ENCODE assay signal across 13 cellular contexts in the genomic region with DNA sequence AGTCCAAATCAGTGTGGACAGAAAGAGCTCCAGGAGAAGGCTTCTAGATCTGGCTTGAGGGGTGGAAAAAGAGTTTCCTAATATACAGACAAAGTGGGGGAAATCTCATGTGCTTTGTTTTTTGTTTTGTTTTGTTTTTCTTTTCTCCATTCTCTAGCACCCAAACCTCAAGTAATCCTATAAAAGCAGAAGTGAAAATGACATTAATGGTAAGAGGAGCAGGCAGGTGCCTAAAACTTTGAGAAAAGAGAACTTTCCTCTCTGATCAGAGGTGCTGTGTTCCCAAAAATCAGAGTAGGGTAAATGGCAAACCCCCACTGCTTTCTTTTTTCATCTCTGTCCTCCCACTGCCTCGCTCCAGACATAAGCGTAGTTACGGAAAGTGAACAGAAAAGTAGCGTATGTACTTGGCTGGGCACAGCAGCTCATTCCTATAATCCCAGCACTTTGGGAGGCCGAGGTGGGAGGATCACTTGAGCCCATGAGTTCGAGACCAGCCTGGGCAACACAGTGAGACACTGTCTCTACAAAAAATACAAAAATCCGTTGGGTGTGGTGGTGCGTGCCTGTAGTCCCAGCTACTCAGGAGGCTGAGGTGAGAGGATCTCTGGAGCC.
A peak's percentile ranks its signal among the peaks of the same experiment; 100 is the strongest.
DNase-seq lines count a peak whose midpoint lies in the region; ATAC-seq and TF ChIP-seq lines count a peak whose summit lies in the region.
"Had no signal": no experiment of that assay in that cellular context is flagged by ENCODE, and none has a peak within 500 bp of the region (broad histone marks: within the 10 kb centered on the region; RNA-seq: fewer than 3 reads in every experiment).

No MANE protein-coding gene starts in this region.

- no peaks in the 10 kb centered on the region for H3K9me3 ChIP-seq in Karpas-422 (ENCODE audit: low read length)
- H3K9me3 ChIP-seq in CD4-positive, alpha-beta T cell (ENCODE audit: control insufficient read depth, low read length) = no peaks in the 10 kb centered on the region

- no peaks in the 10 kb centered on the region for H3K9me2 ChIP-seq in Karpas-422 (replicated peaks; ENCODE audit: insufficient read depth, low read length)

- POLR2A ChIA-PET in CD4-positive, alpha-beta T cell (lab: Charles Lee) = no interaction called here
- POLR2A ChIA-PET in activated CD4-positive, alpha-beta T cell treated with anti-CD3 and anti-CD28 coated beads for 36 hours (lab: Charles Lee) = interaction anchor here (1.0 kb wide), 1 partner anchor 9 kb away, joined by 6 read pairs; no protein-coding TSS in a partner anchor

- H3K4me1 ChIP-seq in Karpas-422 (ENCODE audit: low read length) = peaks cover 5% of the 10 kb centered on the region; the same call in 1 of the 2 replicates

- H3K9me3 Mint-ChIP-seq in CD14-positive monocyte = peaks cover 6 to 19% (median 9%) of the 10 kb centered on the region in 7 donors
- H3K9me3 Mint-ChIP-seq in CD4-positive, alpha-beta T cell = peaks cover 4% of the 10 kb centered on the region
- H3K9me3 Mint-ChIP-seq in activated CD4-positive, alpha-beta T cell treated with anti-CD3 and anti-CD28 coated beads for 36 hours (ENCODE audit: low read depth) = peaks cover 5% of the 10 kb centered on the region

- no peaks in the 10 kb centered on the region for H3K36me3 ChIP-seq in Karpas-422 (ENCODE audit: insufficient read depth, low read length)

- CTCF ChIA-PET in CD4-positive, alpha-beta T cell (lab: Charles Lee) = interaction anchor here (1.5 kb wide), 1 partner anchor 17 kb away, joined by 3 read pairs; no protein-coding TSS in a partner anchor
- CTCF ChIA-PET in activated CD4-positive, alpha-beta T cell treated with anti-CD3 and anti-CD28 coated beads for 36 hours (lab: Charles Lee) = interaction anchor here (0.7 to 0.9 kb wide), 2 partner anchors 12 to 37 kb away, joined by 3 to 4 read pairs; no protein-coding TSS in a partner anchor

- DNase-seq in CD14-positive monocyte (ENCODE audit: low spot score) (no peak), GM19238 (ENCODE audit: insufficient read length, low spot score) (peak; percentile 25), Karpas-422 (peak; percentile 71), T1000 (lab: John Stamatoyannopoulos, UW) (no peak), ecto neural progenitor cell (ENCODE audit: low spot score) (no peak)
- no peak for DNase-seq in CD4-positive, alpha-beta T cell
- DNase-seq in activated CD4-positive, alpha-beta T cell treated with anti-CD3 and anti-CD28 coated beads for 36 hours = no peak
- DNase-seq: activated CD4-positive, alpha-beta memory T cell treated with anti-CD3 and anti-CD28 coated beads for 36 hours; amniotic stem cell; effector memory CD8-positive, alpha-beta T cell; NCI-H187; SHP77 had no signal

- no peak for TF ChIP-seq CTCF in CD14-positive monocyte (IDR thresholded peaks at IDR 0.05)
- no peak for TF ChIP-seq CTCF in CD4-positive, alpha-beta T cell (IDR thresholded peaks at IDR 0.05)

- peaks cover under 1 to 4% (median 2%) of the 10 kb centered on the region in 3 donors for H3K27me3 Mint-ChIP-seq in CD14-positive monocyte (ENCODE audit: low read depth in 3 of 3)
- H3K27me3 Mint-ChIP-seq in CD4-positive, alpha-beta T cell = peaks cover 35% of the 10 kb centered on the region
- peaks cover 13% of the 10 kb centered on the region for H3K27me3 Mint-ChIP-seq in activated CD4-positive, alpha-beta T cell treated with anti-CD3 and anti-CD28 coated beads for 36 hours

- intact Hi-C loops in CD14-positive monocyte (cut with micrococcal nuclease) = no loop called here
- intact Hi-C loops in CD4-positive, alpha-beta T cell (cut with DNase I, micrococcal nuclease) = no loop called here
- intact Hi-C loops in activated CD4-positive, alpha-beta T cell treated with anti-CD3 and anti-CD28 coated beads for 36 hours (cut with DNase I, micrococcal nuclease) = loop anchor here in 1 of 2 experiments (2.0 kb wide), 1 partner anchor 23 kb away; no protein-coding TSS in a partner anchor

- peak overlapping the region in 4 of 7 donors; percentile 14 to 72 (median 65) for H3K27ac Mint-ChIP-seq in CD14-positive monocyte
- H3K27ac Mint-ChIP-seq in CD4-positive, alpha-beta T cell = no peak overlapping the region
- H3K27ac Mint-ChIP-seq in activated CD4-positive, alpha-beta T cell treated with anti-CD3 and anti-CD28 coated beads for 36 hours = no peak overlapping the region
- H3K27ac Mint-ChIP-seq: activated CD4-positive, alpha-beta memory T cell treated with anti-CD3 and anti-CD28 coated beads for 36 hours had no signal

- no peak overlapping the region for H2AFZ ChIP-seq in Karpas-422 (ENCODE audit: low read length)

- H3K4me1 Mint-ChIP-seq in CD14-positive monocyte = peaks cover 7% of the 10 kb centered on the region
- H3K4me1 Mint-ChIP-seq in CD4-positive, alpha-beta T cell (ENCODE audit: low read depth) = no peaks in the 10 kb centered on the region
- H3K4me1 Mint-ChIP-seq in activated CD4-positive, alpha-beta T cell treated with anti-CD3 and anti-CD28 coated beads for 36 hours = no peaks in the 10 kb centered on the region

- H4K20me1 ChIP-seq in Karpas-422 (ENCODE audit: insufficient read depth, low read depth, low read length) = no peaks in the 10 kb centered on the region

- H3K9ac ChIP-seq in Karpas-422 (ENCODE audit: low read length) = no peak overlapping the region

- H3K4me2 ChIP-seq in Karpas-422 (ENCODE audit: low read depth, low read length, poor library complexity, severe bottlenecking) = no peak overlapping the region

- no peak overlapping the region for H3K4me3 Mint-ChIP-seq in CD14-positive monocyte
- no peak overlapping the region for H3K4me3 Mint-ChIP-seq in CD4-positive, alpha-beta T cell
- H3K4me3 Mint-ChIP-seq in activated CD4-positive, alpha-beta T cell treated with anti-CD3 and anti-CD28 coated beads for 36 hours = no peak overlapping the region
- H3K4me3 Mint-ChIP-seq: activated CD4-positive, alpha-beta memory T cell treated with anti-CD3 and anti-CD28 coated beads for 36 hours; effector memory CD8-positive, alpha-beta T cell had no signal

- H3K4me3 ChIP-seq in Karpas-422 (ENCODE audit: low read length) = no peak overlapping the region

- no peaks in the 10 kb centered on the region for H3K27me3 ChIP-seq in Karpas-422 (ENCODE audit: low read length)
- H3K27me3 ChIP-seq in CD4-positive, alpha-beta T cell (ENCODE audit: control insufficient read depth, insufficient read depth, low read length) = no peaks in the 10 kb centered on the region

- no peaks in the 10 kb centered on the region for H3K36me3 Mint-ChIP-seq in CD14-positive monocyte
- no peaks in the 10 kb centered on the region for H3K36me3 Mint-ChIP-seq in CD4-positive, alpha-beta T cell (ENCODE audit: low read depth)
- no peaks in the 10 kb centered on the region for H3K36me3 Mint-ChIP-seq in activated CD4-positive, alpha-beta T cell treated with anti-CD3 and anti-CD28 coated beads for 36 hours (ENCODE audit: low read depth)
- H3K36me3 Mint-ChIP-seq: activated CD4-positive, alpha-beta memory T cell treated with anti-CD3 and anti-CD28 coated beads for 36 hours had no signal

- H3K27ac ChIP-seq in Karpas-422 (ENCODE audit: low read length) = no peak overlapping the region
- H3K27ac ChIP-seq in CD4-positive, alpha-beta T cell (ENCODE audit: low read depth, low read length) = no peak overlapping the region

- ATAC-seq in HG02884 (IDR thresholded peaks at IDR 0.05; ENCODE audit: unreplicated experiment) = peak; percentile 82
- ATAC-seq in CD4-positive, alpha-beta T cell (ENCODE audit: poor library complexity) = no peak
- ATAC-seq in activated CD4-positive, alpha-beta T cell treated with anti-CD3 and anti-CD28 coated beads for 36 hours = no peak
- ATAC-seq: effector memory CD8-positive, alpha-beta T cell had no signal

- H3K79me2 ChIP-seq in Karpas-422 (ENCODE audit: low read length) = no peaks in the 10 kb centered on the region

Comparison
In these comparisons a context has a peak if more than half of its experiments do, and no peak if none do; other contexts are left out.
1. DNase-seq: peak in GM19238 (single experiment) and Karpas-422 (single experiment); none in CD14-positive monocyte (single experiment), T1000 (single experiment), ecto neural progenitor cell (single experiment), CD4-positive, alpha-beta T cell (0 of 10) and activated CD4-positive, alpha-beta T cell treated with anti-CD3 and anti-CD28 coated beads for 36 hours (single experiment).
2. H3K27ac Mint-ChIP-seq: peak in CD14-positive monocyte (4 of 7); none in CD4-positive, alpha-beta T cell (single experiment) and activated CD4-positive, alpha-beta T cell treated with anti-CD3 and anti-CD28 coated beads for 36 hours (single experiment).